In genomic region chr11:2417856-2418705, GRCh38 we compare ENCODE assay signal across 1 cellular context.
A peak's percentile ranks its signal among the peaks of the same experiment; 100 is the strongest.
TF ChIP-seq lines count a peak whose summit lies in the region.

No MANE protein-coding gene starts in this region.

TF ChIP-seq in HepG2, 621 proteins besides CTCF, POLR2A, EP300 and RAD21:
- no peak for TF ChIP-seq BATF2 (CRISPR knock-in tag; IDR thresholded peaks at IDR 0.05)
- TF ChIP-seq CERS6 (CRISPR knock-in tag; IDR thresholded peaks at IDR 0.05) = no peak
- no peak for TF ChIP-seq DR1 (CRISPR knock-in tag; IDR thresholded peaks at IDR 0.05)
- TF ChIP-seq GPN1 (CRISPR knock-in tag; IDR thresholded peaks at IDR 0.05; ENCODE audit: borderline replicate concordance) = no peak
- 0 out of 2 replicates have a peak, but pooled peaks have one; percentile 34 for TF ChIP-seq HES4 (CRISPR knock-in tag; IDR thresholded peaks at IDR 0.05; ENCODE audit: borderline replicate concordance)
- TF ChIP-seq ZFP82 (CRISPR knock-in tag; IDR thresholded peaks at IDR 0.05; ENCODE audit: borderline replicate concordance) = no peak
- no peak for TF ChIP-seq KLF15 (CRISPR knock-in tag; IDR thresholded peaks at IDR 0.05; ENCODE audit: borderline replicate concordance)
- no peak for TF ChIP-seq ZNF841 (CRISPR knock-in tag; IDR thresholded peaks at IDR 0.05; ENCODE audit: borderline replicate concordance)
- TF ChIP-seq ZNF839 (CRISPR knock-in tag; IDR thresholded peaks at IDR 0.05; ENCODE audit: borderline replicate concordance) = no peak
